In genomic region chr3:139299261-139300132, GRCh38 we compare ENCODE assay signal across 1 cellular context.
TF ChIP-seq lines count a peak whose summit lies in the region.

No MANE protein-coding gene starts in this region.

TF ChIP-seq in K562, 482 proteins besides CTCF, POLR2A, EP300 and RAD21 (continued from another document and continues in another):
- TF ChIP-seq ZNF639 (CRISPR knock-in tag; conservative IDR thresholded peaks at IDR 0.05 in 1 of 2, IDR thresholded peaks at IDR 0.05 in 1 of 2) (peak in 1 of 2 experiments; percentile 81; a peak in 2 of 4 replicates), ZFPM2 (CRISPR knock-in tag; IDR thresholded peaks at IDR 0.05) (no peak), KHSRP (IDR thresholded peaks at IDR 0.05) (peak; percentile 43; the same call in 1 of the 2 replicates), KAT8 (IDR thresholded peaks at IDR 0.05; ENCODE audit: low read depth) (no peak), ZNF282 (CRISPR knock-in tag; IDR thresholded peaks at IDR 0.05) (no peak), MLX (CRISPR knock-in tag; conservative IDR thresholded peaks at IDR 0.05) (no peak), TOE1 (IDR thresholded peaks at IDR 0.05; ENCODE audit: borderline replicate concordance) (0 out of 2 replicates have a peak, but pooled peaks have one; percentile 61), TOE1 (CRISPR knock-in tag; IDR thresholded peaks at IDR 0.05; ENCODE audit: borderline replicate concordance, low read depth) (no peak), CAMTA2 (CRISPR knock-in tag; conservative IDR thresholded peaks at IDR 0.05) (no peak), HOMEZ (CRISPR knock-in tag; IDR thresholded peaks at IDR 0.05) (no peak), ZNF707 (CRISPR knock-in tag; conservative IDR thresholded peaks at IDR 0.05) (no peak), ZNF395 (CRISPR knock-in tag; IDR thresholded peaks at IDR 0.05) (peak; percentile 88), DLX4 (CRISPR knock-in tag; IDR thresholded peaks at IDR 0.05) (no peak), SREBF1 (IDR thresholded peaks at IDR 0.05; ENCODE audit: borderline replicate concordance, low read depth, low read length) (no peak), SMAD2 (IDR thresholded peaks at IDR 0.05; ENCODE audit: low read depth, low read length) (no peak), STAG1 (CRISPR knock-in tag; IDR thresholded peaks at IDR 0.05; ENCODE audit: borderline replicate concordance) (no peak), HDAC8 (tag; IDR thresholded peaks at IDR 0.05) (no peak), MTF1 (CRISPR knock-in tag; IDR thresholded peaks at IDR 0.05; ENCODE audit: borderline replicate concordance) (no peak), CCAR2 (IDR thresholded peaks at IDR 0.05; ENCODE audit: low read depth, low read length) (no peak), HNRNPH1 (optimal IDR thresholded peaks at IDR 0.05; ENCODE audit: low read depth, low read length) (no peak), ZNF23 (CRISPR knock-in tag; IDR thresholded peaks at IDR 0.05) (no peak), CEBPG (CRISPR knock-in tag; IDR thresholded peaks at IDR 0.05) (no peak), CEBPG (tag; conservative IDR thresholded peaks at IDR 0.05 in 1 of 2, IDR thresholded peaks at IDR 0.05 in 1 of 2) (no peak), SIX5 (IDR thresholded peaks at IDR 0.05; ENCODE audit: borderline replicate concordance in 1 of 2, insufficient read depth in 1 of 2, low read depth in 1 of 2, low read length in 2 of 2) (no peak), IFI16 (CRISPR knock-in tag; IDR thresholded peaks at IDR 0.05) (no peak), ZNF217 (CRISPR knock-in tag; IDR thresholded peaks at IDR 0.05) (no peak), USF2 (CRISPR knock-in tag; IDR thresholded peaks at IDR 0.05) (no peak), HBP1 (CRISPR knock-in tag; IDR thresholded peaks at IDR 0.05) (no peak), RBM25 (IDR thresholded peaks at IDR 0.05; ENCODE audit: low read depth, low read length, severe bottlenecking) (no peak), POLR2G (IDR thresholded peaks at IDR 0.05; ENCODE audit: low read depth, low read length) (peak; percentile 50), E4F1 (CRISPR knock-in tag; IDR thresholded peaks at IDR 0.05; ENCODE audit: borderline replicate concordance) (no peak), ZNF184 (CRISPR knock-in tag; IDR thresholded peaks at IDR 0.05) (no peak), PTBP1 (IDR thresholded peaks at IDR 0.05; ENCODE audit: low read depth, low read length) (0 out of 2 replicates have a peak, but pooled peaks have one; percentile 75), KDM5B (IDR thresholded peaks at IDR 0.05; ENCODE audit: insufficient replicate concordance, low read depth, low read length) (no peak), EZH2 (IDR thresholded peaks at IDR 0.05; ENCODE audit: borderline replicate concordance, low read depth, low read length) (no peak), ZNF668 (CRISPR knock-in tag; IDR thresholded peaks at IDR 0.05) (no peak), ZNF518B (CRISPR knock-in tag; IDR thresholded peaks at IDR 0.05) (no peak), CGGBP1 (CRISPR knock-in tag; IDR thresholded peaks at IDR 0.05) (no peak), NFIC (IDR thresholded peaks at IDR 0.05) (peak; percentile 93), KLF13 (tag; IDR thresholded peaks at IDR 0.05; ENCODE audit: borderline replicate concordance, low read depth) (no peak), ZNF224 (CRISPR knock-in tag; IDR thresholded peaks at IDR 0.05) (no peak), SOX6 (IDR thresholded peaks at IDR 0.05) (peak; percentile 98), RFX1 (IDR thresholded peaks at IDR 0.05) (no peak), ELF4 (CRISPR knock-in tag; IDR thresholded peaks at IDR 0.05) (no peak), CBX1 (IDR thresholded peaks at IDR 0.05; ENCODE audit: low read depth) (peak; percentile 24; the same call in 1 of the 2 replicates), HMGN3 (IDR thresholded peaks at IDR 0.05; ENCODE audit: borderline replicate concordance, extremely low read depth, insufficient read length, low read depth, low read length) (peak; percentile 96), ZKSCAN8 (CRISPR knock-in tag; IDR thresholded peaks at IDR 0.05) (peak; percentile 70; the same call in 1 of the 2 replicates), ARID3B (CRISPR knock-in tag; IDR thresholded peaks at IDR 0.05; ENCODE audit: borderline replicate concordance) (0 out of 2 replicates have a peak, but pooled peaks have one; percentile 29), BRF1 (IDR thresholded peaks at IDR 0.05; ENCODE audit: borderline replicate concordance, extremely low read depth, insufficient read length) (no peak), HES1 (IDR thresholded peaks at IDR 0.05; ENCODE audit: low read depth) (peak; percentile 83)
